Comparison of ENCODE assay signal across 11 cellular contexts in genomic region chr1:91803133-91803532, GRCh38.
DNase-seq lines count a peak whose midpoint lies in the region; ATAC-seq and TF ChIP-seq lines count a peak whose summit lies in the region.
"Had no signal": no experiment of that assay in that cellular context is flagged by ENCODE, and none has a peak within 500 bp of the region (broad histone marks: within the 10 kb centered on the region; RNA-seq: fewer than 3 reads in every experiment).

No MANE protein-coding gene starts in this region.

- no peaks in the 10 kb centered on the region for H3K9me3 Mint-ChIP-seq in natural killer cell treated with Interleukin-12 subunit alpha and Interleukin-12 subunit beta and Interleukin-15 and Interleukin-18, amount 100 ng/mL, for 72 hours
- H3K9me3 Mint-ChIP-seq: dendritic cell treated with granulocyte-macrophage colony-stimulating factor and Interleukin-4, amounts not matched to agents 40 ng/mL and 50 ng/mL, for 4 days; H9 had no signal

- no peak for TF ChIP-seq CTCF in AG10803 (conservative IDR thresholded peaks at IDR 0.05; ENCODE audit: low read length)

- peaks cover 24% of the 10 kb centered on the region for H3F3A ChIP-seq in GM23248 (ENCODE audit: insufficient read depth)

- H2AFZ ChIP-seq in GM23248, result no peak overlapping the region

- H3K27me3 Mint-ChIP-seq in natural killer cell treated with Interleukin-12 subunit alpha and Interleukin-12 subunit beta and Interleukin-15 and Interleukin-18, amount 100 ng/mL, for 72 hours, result no peaks in the 10 kb centered on the region
- H3K27me3 Mint-ChIP-seq: dendritic cell treated with granulocyte-macrophage colony-stimulating factor and Interleukin-4, amounts not matched to agents 40 ng/mL and 50 ng/mL, for 4 days had no signal

- H4K20me1 ChIP-seq in GM23248 (ENCODE audit: insufficient read depth), result no peaks in the 10 kb centered on the region; the same call in 1 of the 2 replicates

- peak overlapping the region; percentile 96 to 97 for H3K27ac Mint-ChIP-seq in natural killer cell treated with Interleukin-12 subunit alpha and Interleukin-12 subunit beta and Interleukin-15 and Interleukin-18, amount 100 ng/mL, for 72 hours
- H3K27ac Mint-ChIP-seq: dendritic cell treated with granulocyte-macrophage colony-stimulating factor and Interleukin-4, amounts not matched to agents 40 ng/mL and 50 ng/mL, for 4 days; H9 had no signal

- DNase-seq in AG10803 (ENCODE audit: low read depth) (peak; percentile 71), GM23248 (peak; percentile 50), adipocyte (ENCODE audit: low read depth) (no peak)
- DNase-seq in natural killer cell treated with Interleukin-12 subunit alpha and Interleukin-12 subunit beta and Interleukin-15 and Interleukin-18, amount 100 ng/mL, for 72 hours (ENCODE audit: low spot score), result no peak
- DNase-seq: H9, WERI-Rb-1 had no signal

- H3K9ac ChIP-seq in GM23248 (no peak overlapping the region), adipocyte (ENCODE audit: low read length) (peak overlapping the region; percentile 14)

- no peak for ATAC-seq in natural killer cell treated with Interleukin-12 subunit alpha and Interleukin-12 subunit beta and Interleukin-15 and Interleukin-18, amount 100 ng/mL, for 72 hours
- no peak for ATAC-seq in GM21360 (IDR thresholded peaks at IDR 0.05; ENCODE audit: unreplicated experiment)
- ATAC-seq in GM19351 (IDR thresholded peaks at IDR 0.05; ENCODE audit: unreplicated experiment), result no peak
- ATAC-seq in GM18870 (IDR thresholded peaks at IDR 0.05; ENCODE audit: unreplicated experiment), result no peak
- ATAC-seq in GM18909 (IDR thresholded peaks at IDR 0.05; ENCODE audit: poor library complexity, unreplicated experiment), result no peak

- no peaks in the 10 kb centered on the region for H3K27me3 ChIP-seq in GM23248 (replicated peaks; ENCODE audit: insufficient read depth)
- H3K27me3 ChIP-seq in adipocyte (replicated peaks; ENCODE audit: control insufficient read depth, insufficient read depth, low read length), result no peaks in the 10 kb centered on the region

- peaks cover 7% of the 10 kb centered on the region for H3K36me3 Mint-ChIP-seq in natural killer cell treated with Interleukin-12 subunit alpha and Interleukin-12 subunit beta and Interleukin-15 and Interleukin-18, amount 100 ng/mL, for 72 hours

- H3K79me2 ChIP-seq in GM23248 (ENCODE audit: insufficient read depth), result peaks cover 60% of the 10 kb centered on the region

- peak overlapping the region; percentile 21 for H3K4me2 ChIP-seq in GM23248 (ENCODE audit: unreplicated experiment)

- no peak overlapping the region for H3K27ac ChIP-seq in GM23248
- H3K27ac ChIP-seq: WERI-Rb-1 had no signal

- H3K4me1 Mint-ChIP-seq in natural killer cell treated with Interleukin-12 subunit alpha and Interleukin-12 subunit beta and Interleukin-15 and Interleukin-18, amount 100 ng/mL, for 72 hours (ENCODE audit: low read depth in 2 of 2), result peaks cover 74 to 79% of the 10 kb centered on the region in 2 donors

- in situ Hi-C loops in GM23248 (cut with MboI), result no loop called here

- peak overlapping the region; percentile 88 for H3K4me3 Mint-ChIP-seq in natural killer cell treated with Interleukin-12 subunit alpha and Interleukin-12 subunit beta and Interleukin-15 and Interleukin-18, amount 100 ng/mL, for 72 hours
- H3K4me3 Mint-ChIP-seq: dendritic cell treated with granulocyte-macrophage colony-stimulating factor and Interleukin-4, amounts not matched to agents 40 ng/mL and 50 ng/mL, for 4 days; H9 had no signal

- peaks cover 45% of the 10 kb centered on the region for H3K4me1 ChIP-seq in GM23248 (ENCODE audit: insufficient read depth)
- H3K4me1 ChIP-seq in adipocyte (ENCODE audit: control insufficient read depth, insufficient read depth, low read length), result peaks cover 85% of the 10 kb centered on the region

- no peaks in the 10 kb centered on the region for H3K9me2 ChIP-seq in GM23248 (ENCODE audit: insufficient read depth)

- H3K36me3 ChIP-seq in GM23248 (ENCODE audit: low read depth), result no peaks in the 10 kb centered on the region
- no peaks in the 10 kb centered on the region for H3K36me3 ChIP-seq in adipocyte (ENCODE audit: control insufficient read depth, insufficient read depth, low read length, severe bottlenecking)
- H3K36me3 ChIP-seq: WERI-Rb-1 had no signal

- no peak overlapping the region for H3K4me3 ChIP-seq in AG10803 (ENCODE audit: low read length)
- no peak overlapping the region for H3K4me3 ChIP-seq in GM23248
- peak overlapping the region; percentile 17 for H3K4me3 ChIP-seq in adipocyte (ENCODE audit: low read length)

- H3K9me3 ChIP-seq in GM23248 (ENCODE audit: low read depth) (no peaks in the 10 kb centered on the region), adipocyte (ENCODE audit: control insufficient read depth, low read length) (no peaks in the 10 kb centered on the region)

- WGBS in GM23248 (ENCODE audit: low coverage in 1 of 2, low lambda C conversion rate in 2 of 2, missing lambda C conversion rate in 2 of 2), 2 experiments, result 41 to 43% methylated on average over 7 of the region's 7 CpGs

Comparison
In these comparisons a context has a peak if more than half of its experiments do, and no peak if none do; other contexts are left out.
1. DNase-seq: peak in AG10803 (single experiment) and GM23248 (single experiment); none in adipocyte (single experiment) and natural killer cell treated with Interleukin-12 subunit alpha and Interleukin-12 subunit beta and Interleukin-15 and Interleukin-18, amount 100 ng/mL, for 72 hours (single experiment).